Comparison of ENCODE assay signal across 17 cellular contexts in the genomic region with DNA sequence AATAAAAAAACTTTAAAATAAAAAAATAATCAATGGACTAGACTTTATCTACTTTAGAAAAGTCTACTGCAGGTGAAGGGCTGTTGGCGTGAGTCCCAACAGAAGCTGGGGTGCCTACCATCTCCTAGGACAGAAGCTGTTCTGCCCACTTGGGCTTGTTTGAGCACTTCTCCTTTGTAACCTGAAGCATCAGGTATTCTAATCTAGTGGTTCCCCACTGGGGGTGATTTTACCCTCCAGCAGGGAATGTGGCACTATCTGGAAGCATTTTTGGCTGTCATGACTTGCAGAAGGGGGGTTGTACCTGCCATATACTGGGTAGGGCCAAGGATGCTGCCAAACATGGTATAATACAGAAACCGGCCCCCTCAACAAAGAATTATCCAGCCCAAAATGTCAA. TPM values are rescaled to one million over a fixed set of nuclear protein-coding genes. Genes with fewer than 3 reads are reported as not detected.
DNase-seq lines count a peak whose midpoint lies in the region; ATAC-seq and TF ChIP-seq lines count a peak whose summit lies in the region.
"Had no signal": no experiment of that assay in that cellular context is flagged by ENCODE, and none has a peak within 500 bp of the region (broad histone marks: within the 10 kb centered on the region; RNA-seq: fewer than 3 reads in every experiment).

No MANE protein-coding gene starts in this region.

- H3K4me3 ChIP-seq in gastrocnemius medialis (no peak overlapping the region), smooth muscle cell (no peak overlapping the region)
- H3K4me3 ChIP-seq: BLaER1 treated with 17β-estradiol and CSF1 and Interleukin-3, amounts not matched to agents 10 nM and 100 nM; GM12878; PC-9 had no signal

- TF ChIP-seq CTCF in WTC11 (IDR thresholded peaks at IDR 0.05) (no peak), gastrocnemius medialis (IDR thresholded peaks at IDR 0.05 in 4 of 5, conservative IDR thresholded peaks at IDR 0.05 in 1 of 5) (no peak), smooth muscle cell (IDR thresholded peaks at IDR 0.05; ENCODE audit: borderline replicate concordance, insufficient read depth, poor library complexity, severe bottlenecking) (no peak)

- H2AFZ ChIP-seq in smooth muscle cell (ENCODE audit: low read depth): no peak overlapping the region
- H2AFZ ChIP-seq: PC-9 had no signal

- no peaks in the 10 kb centered on the region for H3K27me3 Mint-ChIP-seq in WTC11 (ENCODE audit: low read depth)
- no peaks in the 10 kb centered on the region for H3K27me3 Mint-ChIP-seq in naive thymus-derived CD8-positive, alpha-beta T cell
- H3K27me3 Mint-ChIP-seq: IgD-negative memory B cell had no signal

- DNase-seq in NCI-H1105 treated with DMSO at 0.1 percent for 48 hours (lab: John Stamatoyannopoulos, UW) (peak; percentile 8), NCI-H1105 (lab: John Stamatoyannopoulos, UW) (no peak), NCI-H2107 (lab: John Stamatoyannopoulos, UW) (peak; percentile 16), WTC11 (ENCODE audit: low spot score) (no peak), gastrocnemius medialis (no peak), smooth muscle cell (lab: John Stamatoyannopoulos, UW; ENCODE audit: unreplicated experiment) (no peak)
- DNase-seq in naive thymus-derived CD8-positive, alpha-beta T cell: no peak
- DNase-seq: MV-4-11, NCI-H524 treated with DMSO at 0.1 percent for 48 hours, PC-9, SK-N-SH had no signal

- peaks cover 4% of the 10 kb centered on the region for H3K79me2 ChIP-seq in smooth muscle cell (ENCODE audit: low read depth)

- intact Hi-C loops in gastrocnemius medialis (cut with DNase I; ENCODE audit: low total_unique reads): no loop called here

- TF ChIP-seq POLR2A in gastrocnemius medialis (IDR thresholded peaks at IDR 0.05): no peak

- POLR2A ChIA-PET in WTC11 (lab: Charles Lee): no interaction called here
- POLR2A ChIA-PET in naive thymus-derived CD8-positive, alpha-beta T cell (lab: Charles Lee): no interaction called here

- 100% methylated on average over 2 of the region's 2 CpGs for WGBS in smooth muscle cell (ENCODE audit: low lambda C conversion rate)

- in situ Hi-C loops in gastrocnemius medialis (cut with MboI; ENCODE audit: low sequenced_read_pairs in 4 of 4): no loop called here

- H3K27me3 ChIP-seq in gastrocnemius medialis: no peaks in the 10 kb centered on the region
- H3K27me3 ChIP-seq in smooth muscle cell (ENCODE audit: low read depth): no peaks in the 10 kb centered on the region

- no peaks in the 10 kb centered on the region for H3F3A ChIP-seq in smooth muscle cell (ENCODE audit: low read depth)

- no peaks in the 10 kb centered on the region for H3K36me3 Mint-ChIP-seq in WTC11
- H3K36me3 Mint-ChIP-seq in naive thymus-derived CD8-positive, alpha-beta T cell: peaks cover 0 to 10% (median 4%) of the 10 kb centered on the region in 3 donors

- H3K9ac ChIP-seq in smooth muscle cell (ENCODE audit: low read depth): no peak overlapping the region
- H3K9ac ChIP-seq: BLaER1 treated with 17β-estradiol and CSF1 and Interleukin-3, amounts not matched to agents 10 nM and 100 nM; SK-N-SH had no signal

- CTCF ChIA-PET in WTC11 (lab: Charles Lee): interaction anchor here (0.8 to 1.5 kb wide), 7 partner anchors 21 to 182 kb away, joined by 3 to 9 read pairs (median 3); no protein-coding TSS in a partner anchor

- H3K9me3 Mint-ChIP-seq in WTC11: no peaks in the 10 kb centered on the region; the same call in 1 of the 2 replicates
- H3K9me3 Mint-ChIP-seq in naive thymus-derived CD8-positive, alpha-beta T cell: no peaks in the 10 kb centered on the region
- H3K9me3 Mint-ChIP-seq: IgD-negative memory B cell had no signal

- H3K27ac Mint-ChIP-seq in WTC11: no peak overlapping the region
- H3K27ac Mint-ChIP-seq in naive thymus-derived CD8-positive, alpha-beta T cell: peak overlapping the region in 9 of 10 donors; percentile 72 to 99 (median 89)
- H3K27ac Mint-ChIP-seq: IgD-negative memory B cell had no signal

- H3K4me1 ChIP-seq in gastrocnemius medialis (peaks cover 6 to 11% of the 10 kb centered on the region in 2 donors), smooth muscle cell (ENCODE audit: low read depth) (no peaks in the 10 kb centered on the region)
- H3K4me1 ChIP-seq: Caco-2 had no signal

- H3K9me3 ChIP-seq in gastrocnemius medialis: no peaks in the 10 kb centered on the region
- no peaks in the 10 kb centered on the region for H3K9me3 ChIP-seq in smooth muscle cell (replicated peaks; ENCODE audit: low read depth)
- H3K9me3 ChIP-seq: Caco-2, SK-N-SH had no signal

- peak; percentile 33 for ATAC-seq in WTC11
- ATAC-seq in naive thymus-derived CD8-positive, alpha-beta T cell: no peak
- ATAC-seq in gastrocnemius medialis: no peak
- no peak for ATAC-seq in GM21526 (IDR thresholded peaks at IDR 0.05; ENCODE audit: low FRiP score, unreplicated experiment)
- ATAC-seq: GM12878 had no signal

- H3K27ac ChIP-seq in gastrocnemius medialis: no peak overlapping the region
- no peak overlapping the region for H3K27ac ChIP-seq in smooth muscle cell (ENCODE audit: low read depth)
- H3K27ac ChIP-seq: 22Rv1; BLaER1 treated with 17β-estradiol and CSF1 and Interleukin-3, amounts not matched to agents 10 nM and 100 nM; PC-9 had no signal

- peaks cover 26% of the 10 kb centered on the region for H3K4me1 Mint-ChIP-seq in WTC11
- peaks cover 39 to 86% (median 70%) of the 10 kb centered on the region in 4 donors for H3K4me1 Mint-ChIP-seq in naive thymus-derived CD8-positive, alpha-beta T cell

- H3K36me3 ChIP-seq in gastrocnemius medialis (no peaks in the 10 kb centered on the region), smooth muscle cell (ENCODE audit: low read depth) (no peaks in the 10 kb centered on the region)
- H3K36me3 ChIP-seq: BLaER1 treated with 17β-estradiol and CSF1 and Interleukin-3, amounts not matched to agents 10 nM and 100 nM had no signal

- H4K20me1 ChIP-seq in smooth muscle cell (ENCODE audit: low read depth): no peaks in the 10 kb centered on the region

- H3K4me3 Mint-ChIP-seq in WTC11: no peak overlapping the region
- peak overlapping the region in 4 of 10 donors; percentile 11 to 50 (median 40) for H3K4me3 Mint-ChIP-seq in naive thymus-derived CD8-positive, alpha-beta T cell
- H3K4me3 Mint-ChIP-seq: IgD-negative memory B cell had no signal

- H3K4me2 ChIP-seq in smooth muscle cell: no peak overlapping the region
- H3K4me2 ChIP-seq: PC-9, SK-N-SH had no signal

TF ChIP-seq in WTC11, 78 proteins besides CTCF, POLR2A, EP300 and RAD21 (continues in another document):
- TF ChIP-seq TP53 (CRISPR knock-in tag; IDR thresholded peaks at IDR 0.05) (no peak), KAT7 (CRISPR knock-in tag; IDR thresholded peaks at IDR 0.05; ENCODE audit: borderline replicate concordance) (no peak)
- TF ChIP-seq, protein P1, sequence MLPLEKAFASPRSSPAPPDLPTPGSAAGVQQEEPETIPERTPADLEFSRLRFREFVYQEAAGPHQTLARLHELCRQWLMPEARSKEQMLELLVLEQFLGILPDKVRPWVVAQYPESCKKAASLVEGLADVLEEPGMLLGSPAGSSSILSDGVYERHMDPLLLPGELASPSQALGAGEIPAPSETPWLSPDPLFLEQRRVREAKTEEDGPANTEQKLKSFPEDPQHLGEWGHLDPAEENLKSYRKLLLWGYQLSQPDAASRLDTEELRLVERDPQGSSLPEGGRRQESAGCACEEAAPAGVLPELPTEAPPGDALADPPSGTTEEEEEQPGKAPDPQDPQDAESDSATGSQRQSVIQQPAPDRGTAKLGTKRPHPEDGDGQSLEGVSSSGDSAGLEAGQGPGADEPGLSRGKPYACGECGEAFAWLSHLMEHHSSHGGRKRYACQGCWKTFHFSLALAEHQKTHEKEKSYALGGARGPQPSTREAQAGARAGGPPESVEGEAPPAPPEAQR (CRISPR knock-in tag; IDR thresholded peaks at IDR 0.05): no peak
- TF ChIP-seq, protein P2, sequence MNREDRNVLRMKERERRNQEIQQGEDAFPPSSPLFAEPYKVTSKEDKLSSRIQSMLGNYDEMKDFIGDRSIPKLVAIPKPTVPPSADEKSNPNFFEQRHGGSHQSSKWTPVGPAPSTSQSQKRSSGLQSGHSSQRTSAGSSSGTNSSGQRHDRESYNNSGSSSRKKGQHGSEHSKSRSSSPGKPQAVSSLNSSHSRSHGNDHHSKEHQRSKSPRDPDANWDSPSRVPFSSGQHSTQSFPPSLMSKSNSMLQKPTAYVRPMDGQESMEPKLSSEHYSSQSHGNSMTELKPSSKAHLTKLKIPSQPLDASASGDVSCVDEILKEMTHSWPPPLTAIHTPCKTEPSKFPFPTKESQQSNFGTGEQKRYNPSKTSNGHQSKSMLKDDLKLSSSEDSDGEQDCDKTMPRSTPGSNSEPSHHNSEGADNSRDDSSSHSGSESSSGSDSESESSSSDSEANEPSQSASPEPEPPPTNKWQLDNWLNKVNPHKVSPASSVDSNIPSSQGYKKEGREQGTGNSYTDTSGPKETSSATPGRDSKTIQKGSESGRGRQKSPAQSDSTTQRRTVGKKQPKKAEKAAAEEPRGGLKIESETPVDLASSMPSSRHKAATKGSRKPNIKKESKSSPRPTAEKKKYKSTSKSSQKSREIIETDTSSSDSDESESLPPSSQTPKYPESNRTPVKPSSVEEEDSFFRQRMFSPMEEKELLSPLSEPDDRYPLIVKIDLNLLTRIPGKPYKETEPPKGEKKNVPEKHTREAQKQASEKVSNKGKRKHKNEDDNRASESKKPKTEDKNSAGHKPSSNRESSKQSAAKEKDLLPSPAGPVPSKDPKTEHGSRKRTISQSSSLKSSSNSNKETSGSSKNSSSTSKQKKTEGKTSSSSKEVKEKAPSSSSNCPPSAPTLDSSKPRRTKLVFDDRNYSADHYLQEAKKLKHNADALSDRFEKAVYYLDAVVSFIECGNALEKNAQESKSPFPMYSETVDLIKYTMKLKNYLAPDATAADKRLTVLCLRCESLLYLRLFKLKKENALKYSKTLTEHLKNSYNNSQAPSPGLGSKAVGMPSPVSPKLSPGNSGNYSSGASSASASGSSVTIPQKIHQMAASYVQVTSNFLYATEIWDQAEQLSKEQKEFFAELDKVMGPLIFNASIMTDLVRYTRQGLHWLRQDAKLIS (CRISPR knock-in tag; IDR thresholded peaks at IDR 0.05; ENCODE audit: borderline replicate concordance): no peak
- TF ChIP-seq, protein P3, sequence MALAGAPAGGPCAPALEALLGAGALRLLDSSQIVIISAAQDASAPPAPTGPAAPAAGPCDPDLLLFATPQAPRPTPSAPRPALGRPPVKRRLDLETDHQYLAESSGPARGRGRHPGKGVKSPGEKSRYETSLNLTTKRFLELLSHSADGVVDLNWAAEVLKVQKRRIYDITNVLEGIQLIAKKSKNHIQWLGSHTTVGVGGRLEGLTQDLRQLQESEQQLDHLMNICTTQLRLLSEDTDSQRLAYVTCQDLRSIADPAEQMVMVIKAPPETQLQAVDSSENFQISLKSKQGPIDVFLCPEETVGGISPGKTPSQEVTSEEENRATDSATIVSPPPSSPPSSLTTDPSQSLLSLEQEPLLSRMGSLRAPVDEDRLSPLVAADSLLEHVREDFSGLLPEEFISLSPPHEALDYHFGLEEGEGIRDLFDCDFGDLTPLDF (CRISPR knock-in tag; IDR thresholded peaks at IDR 0.05): no peak

RNA-seq across cellular contexts. Expression of a gene that starts 16.2 kb away (rescaled TPM):
- total RNA-seq in WTC11 (2021): 35.0 to 36.6 TPM (median 36.0 TPM) in 3 replicates
- total RNA-seq in naive thymus-derived CD8-positive, alpha-beta T cell: 100 to 1,000 TPM; 201 to 211 TPM
- polyA plus RNA-seq in naive thymus-derived CD8-positive, alpha-beta T cell: 10 to 100 TPM in 2 of 3 donors, 1 to 10 TPM in 1; 6.6 to 36.8 (median 21.0) TPM
- total RNA-seq in gastrocnemius medialis: 10 to 100 TPM; 31.4 to 46.7 (median 45.6) TPM
- total RNA-seq in smooth muscle cell: 25.1 and 42.0 TPM in 2 replicates
- 5.7 and 19.5 TPM in 2 replicates for polyA plus RNA-seq in smooth muscle cell

Comparison
In these comparisons a context has a peak if more than half of its experiments do, and no peak if none do; other contexts are left out.
1. DNase-seq: peak in NCI-H1105 treated with DMSO at 0.1 percent for 48 hours (single experiment) and NCI-H2107 (single experiment); none in NCI-H1105 (single experiment), WTC11 (single experiment), naive thymus-derived CD8-positive, alpha-beta T cell (0 of 10), gastrocnemius medialis (0 of 2) and smooth muscle cell (single experiment).